11 cellular contexts compared by ENCODE assay signal in genomic region chr16:11233727-11234376, GRCh38. TPM values are rescaled to one million over a fixed set of nuclear protein-coding genes. Genes with fewer than 3 reads are reported as not detected.
DNase-seq lines count a peak whose midpoint lies in the region; ATAC-seq and TF ChIP-seq lines count a peak whose summit lies in the region.
"Had no signal": no experiment of that assay in that cellular context is flagged by ENCODE, and none has a peak within 500 bp of the region (broad histone marks: within the 10 kb centered on the region; RNA-seq: fewer than 3 reads in every experiment).

No MANE protein-coding gene starts in this region.

- H3K4me3 Mint-ChIP-seq in activated B cell treated with CpG ODN at 0.5 μM for 24 hours = no peak overlapping the region
- H3K4me3 Mint-ChIP-seq in activated naive CD8-positive, alpha-beta T cell treated with anti-CD3 and anti-CD28 coated beads, Interleukin-2, amount 10 ng/mL, durations not matched to agents 7 days and 5 days = peak overlapping the region; percentile 84

- no peaks in the 10 kb centered on the region for H3K27me3 Mint-ChIP-seq in activated B cell treated with CpG ODN at 0.5 μM for 24 hours
- no peaks in the 10 kb centered on the region for H3K27me3 Mint-ChIP-seq in activated naive CD8-positive, alpha-beta T cell treated with anti-CD3 and anti-CD28 coated beads, Interleukin-2, amount 10 ng/mL, durations not matched to agents 7 days and 5 days

- intact Hi-C loops in activated B cell treated with CpG ODN at 0.5 μM for 24 hours (cut with micrococcal nuclease) = loop anchor here (1.0 kb wide), 2 partner anchors 9 to 21 kb away; no protein-coding TSS in a partner anchor

- H3K9me3 Mint-ChIP-seq in activated B cell treated with CpG ODN at 0.5 μM for 24 hours = no peaks in the 10 kb centered on the region
- H3K9me3 Mint-ChIP-seq in activated naive CD8-positive, alpha-beta T cell treated with anti-CD3 and anti-CD28 coated beads, Interleukin-2, amount 10 ng/mL, durations not matched to agents 7 days and 5 days = no peaks in the 10 kb centered on the region

- no peak for TF ChIP-seq CTCF in activated B cell treated with CpG ODN at 0.5 μM for 24 hours (IDR thresholded peaks at IDR 0.05)

- ATAC-seq in activated B cell treated with CpG ODN at 0.5 μM for 24 hours (ENCODE audit: low read depth) = no peak
- ATAC-seq in activated naive CD8-positive, alpha-beta T cell treated with anti-CD3 and anti-CD28 coated beads, Interleukin-2, amount 10 ng/mL, durations not matched to agents 7 days and 5 days (ENCODE audit: low read depth) = peak; percentile 23
- ATAC-seq in HG02678 (IDR thresholded peaks at IDR 0.05; ENCODE audit: unreplicated experiment) = no peak

- H3K4me1 Mint-ChIP-seq in activated B cell treated with CpG ODN at 0.5 μM for 24 hours = peaks cover 41% of the 10 kb centered on the region
- H3K4me1 Mint-ChIP-seq in activated naive CD8-positive, alpha-beta T cell treated with anti-CD3 and anti-CD28 coated beads, Interleukin-2, amount 10 ng/mL, durations not matched to agents 7 days and 5 days = peaks cover 76% of the 10 kb centered on the region

- DNase-seq in HT1080 (ENCODE audit: low read depth) (peak; percentile 65), activated B cell treated with CpG ODN at 0.5 μM for 24 hours (no peak), cerebellar nuclear complex (lab: John Stamatoyannopoulos, UW) (no peak), DMS 273 (lab: John Stamatoyannopoulos, UW; ENCODE audit: unreplicated experiment) (no peak), NCI-H1436 treated with DMSO at 0.1 percent for 48 hours (lab: John Stamatoyannopoulos, UW) (no peak)
- DNase-seq in activated naive CD8-positive, alpha-beta T cell treated with anti-CD3 and anti-CD28 coated beads, Interleukin-2, amount 10 ng/mL, durations not matched to agents 7 days and 5 days = peak; percentile 77
- DNase-seq in stimulated activated CD8-positive, alpha-beta memory T cell treated with anti-CD3 and anti-CD28 coated beads, Interleukin-12 subunit alpha, Interleukin-12 subunit beta, amount 100 ng/mL, for 4 hours (ENCODE audit: low read depth) = peak; percentile 60
- DNase-seq: NCI-H1417 treated with DMSO at 0.1 percent for 48 hours had no signal

- H3K27ac Mint-ChIP-seq in activated B cell treated with CpG ODN at 0.5 μM for 24 hours = peak overlapping the region; percentile 61
- peak overlapping the region; percentile 95 for H3K27ac Mint-ChIP-seq in activated naive CD8-positive, alpha-beta T cell treated with anti-CD3 and anti-CD28 coated beads, Interleukin-2, amount 10 ng/mL, durations not matched to agents 7 days and 5 days

- POLR2A ChIA-PET in activated B cell treated with CpG ODN at 0.5 μM for 24 hours (lab: Charles Lee) = interaction anchor here (0.6 to 2.1 kb wide), 9 partner anchors 9 to 269 kb away, joined by 3 to 18 read pairs (median 6); no protein-coding TSS in a partner anchor
- POLR2A ChIA-PET in activated naive CD8-positive, alpha-beta T cell treated with anti-CD3 and anti-CD28 coated beads, Interleukin-2, amount 10 ng/mL, durations not matched to agents 7 days and 5 days (lab: Charles Lee) = interaction anchor here (0.6 to 12.6 kb wide), 20 partner anchors 9 to 261 kb away, joined by 3 to 223 read pairs (median 5); partner anchors contain the start of gene SOCS1

- CTCF ChIA-PET in activated B cell treated with CpG ODN at 0.5 μM for 24 hours (lab: Charles Lee) = interaction anchor here (0.6 to 1.8 kb wide), 4 partner anchors 21 to 491 kb away, joined by 3 to 4 read pairs (median 4); no protein-coding TSS in a partner anchor

- no peaks in the 10 kb centered on the region for H3K36me3 Mint-ChIP-seq in activated B cell treated with CpG ODN at 0.5 μM for 24 hours (ENCODE audit: low read depth)
- H3K36me3 Mint-ChIP-seq in activated naive CD8-positive, alpha-beta T cell treated with anti-CD3 and anti-CD28 coated beads, Interleukin-2, amount 10 ng/mL, durations not matched to agents 7 days and 5 days = no peaks in the 10 kb centered on the region

RNA-seq across cellular contexts. Expression of gene SOCS1, which starts 22.2 kb away (rescaled TPM):
- 1.7 and 2.3 TPM in 2 replicates for total RNA-seq in HT1080 (2014; rRNA removed; shearing (Covaris generic))
- polyA plus RNA-seq in HT1080 (2015; cell fraction: cytosol; rRNA removed) = 2.8 and 3.8 TPM in 2 replicates
- polyA plus RNA-seq in HT1080 (2015; cell fraction: nucleus; rRNA removed) = 1.3 and 2.1 TPM in 2 replicates
- 68.6 and 76.2 TPM in 2 replicates for total RNA-seq in activated B cell treated with CpG ODN at 0.5 μM for 24 hours
- 100 to 1,000 TPM; 165 to 176 TPM for total RNA-seq in activated naive CD8-positive, alpha-beta T cell treated with anti-CD3 and anti-CD28 coated beads, Interleukin-2, amount 10 ng/mL, durations not matched to agents 7 days and 5 days
- polyA plus RNA-seq: neural cell had no signal

RNA-seq across cellular contexts. Expression of gene TNP2, which starts 35.3 kb away (rescaled TPM):
- total RNA-seq in HT1080 (2014; rRNA removed; shearing (Covaris generic)) = not detected in 2 replicates
- not detected in 2 replicates for polyA plus RNA-seq in HT1080 (2015; cell fraction: cytosol; rRNA removed)
- polyA plus RNA-seq in HT1080 (2015; cell fraction: nucleus; rRNA removed) = not detected in 2 replicates
- not detected in 2 replicates for total RNA-seq in activated B cell treated with CpG ODN at 0.5 μM for 24 hours
- not detected for total RNA-seq in activated naive CD8-positive, alpha-beta T cell treated with anti-CD3 and anti-CD28 coated beads, Interleukin-2, amount 10 ng/mL, durations not matched to agents 7 days and 5 days
- total RNA-seq: fibroblast of lung had no signal
- polyA plus RNA-seq: fibroblast of lung, neural cell had no signal

RNA-seq across cellular contexts. Expression of gene PRM3, which starts 39.6 kb away (rescaled TPM):
- not detected in 2 replicates for total RNA-seq in HT1080 (2014; rRNA removed; shearing (Covaris generic))
- not detected in 2 replicates for polyA plus RNA-seq in HT1080 (2015; cell fraction: cytosol; rRNA removed)
- polyA plus RNA-seq in HT1080 (2015; cell fraction: nucleus; rRNA removed) = not detected in 2 replicates
- not detected in 2 replicates for total RNA-seq in activated B cell treated with CpG ODN at 0.5 μM for 24 hours
- total RNA-seq in activated naive CD8-positive, alpha-beta T cell treated with anti-CD3 and anti-CD28 coated beads, Interleukin-2, amount 10 ng/mL, durations not matched to agents 7 days and 5 days = not detected
- total RNA-seq: fibroblast of lung had no signal
- polyA plus RNA-seq: fibroblast of lung, neural cell had no signal

RNA-seq across cellular contexts. Expression of gene PRM2, which starts 42.4 kb away (rescaled TPM):
- not detected in 2 replicates for total RNA-seq in HT1080 (2014; rRNA removed; shearing (Covaris generic))
- polyA plus RNA-seq in HT1080 (2015; cell fraction: cytosol; rRNA removed) = not detected in 2 replicates
- polyA plus RNA-seq in HT1080 (2015; cell fraction: nucleus; rRNA removed) = not detected in 2 replicates
- not detected in 2 replicates for total RNA-seq in activated B cell treated with CpG ODN at 0.5 μM for 24 hours
- not detected for total RNA-seq in activated naive CD8-positive, alpha-beta T cell treated with anti-CD3 and anti-CD28 coated beads, Interleukin-2, amount 10 ng/mL, durations not matched to agents 7 days and 5 days
- total RNA-seq: fibroblast of lung had no signal
- polyA plus RNA-seq: fibroblast of lung, neural cell had no signal

RNA-seq across cellular contexts. Expression of gene PRM1, which starts 47.3 kb away (rescaled TPM):
- total RNA-seq in HT1080 (2014; rRNA removed; shearing (Covaris generic)) = not detected in 2 replicates
- polyA plus RNA-seq in HT1080 (2015; cell fraction: cytosol; rRNA removed) = not detected in 2 replicates
- polyA plus RNA-seq in HT1080 (2015; cell fraction: nucleus; rRNA removed) = not detected in 2 replicates
- total RNA-seq in activated B cell treated with CpG ODN at 0.5 μM for 24 hours = not detected in 2 replicates
- not detected for total RNA-seq in activated naive CD8-positive, alpha-beta T cell treated with anti-CD3 and anti-CD28 coated beads, Interleukin-2, amount 10 ng/mL, durations not matched to agents 7 days and 5 days
- total RNA-seq: fibroblast of lung had no signal
- polyA plus RNA-seq: fibroblast of lung, neural cell had no signal

Comparison
In these comparisons a context has a peak if more than half of its experiments do, and no peak if none do; other contexts are left out.
1. DNase-seq: peak in HT1080 (single experiment), activated naive CD8-positive, alpha-beta T cell treated with anti-CD3 and anti-CD28 coated beads, Interleukin-2, amount 10 ng/mL, durations not matched to agents 7 days and 5 days (single experiment) and stimulated activated CD8-positive, alpha-beta memory T cell treated with anti-CD3 and anti-CD28 coated beads, Interleukin-12 subunit alpha, Interleukin-12 subunit beta, amount 100 ng/mL, for 4 hours (single experiment); none in activated B cell treated with CpG ODN at 0.5 μM for 24 hours (single experiment), cerebellar nuclear complex (0 of 2), DMS 273 (single experiment) and NCI-H1436 treated with DMSO at 0.1 percent for 48 hours (single experiment).
2. RNA of gene SOCS1, which starts 22.2 kb away (total RNA-seq): 165 to 176 TPM in activated naive CD8-positive, alpha-beta T cell treated with anti-CD3 and anti-CD28 coated beads, Interleukin-2, amount 10 ng/mL, durations not matched to agents 7 days and 5 days and 68.6 to 76.2 TPM in activated B cell treated with CpG ODN at 0.5 μM for 24 hours; 1.7 to 2.3 TPM in HT1080; every median in the first group is over 10 times any median in the second.